ENCODE assay signal across 8 cellular contexts in the genomic region with DNA sequence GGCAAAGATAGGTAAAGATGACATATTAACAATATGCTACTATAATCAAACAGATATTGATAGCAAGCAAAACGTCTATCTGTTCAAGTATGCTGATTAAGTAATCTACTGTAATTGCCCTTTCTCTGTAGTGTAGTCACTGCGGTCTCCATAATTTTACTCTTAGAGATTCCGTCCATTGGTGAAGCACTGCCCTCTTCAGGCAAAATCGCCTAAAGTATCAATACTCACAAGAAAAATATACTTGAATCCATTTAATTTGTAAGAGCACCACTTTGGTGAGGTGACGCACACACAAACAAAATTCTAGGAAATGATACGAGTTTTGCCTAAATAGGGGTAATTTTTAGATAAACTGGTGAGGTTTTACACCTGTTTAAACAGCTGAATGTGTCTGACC.
A peak's percentile ranks its signal among the peaks of the same experiment; 100 is the strongest.
DNase-seq lines count a peak whose midpoint lies in the region; ATAC-seq and TF ChIP-seq lines count a peak whose summit lies in the region.

No MANE protein-coding gene starts in this region.

- no peak for ATAC-seq in heart right ventricle
- ATAC-seq in left cardiac atrium, result no peak
- no peak for ATAC-seq in GM19395 (IDR thresholded peaks at IDR 0.05; ENCODE audit: unreplicated experiment)

- peaks cover 3% of the 10 kb centered on the region for H3K9me3 Mint-ChIP-seq in glutamatergic neuron (ENCODE audit: unreplicated experiment)
- peaks cover 2 to 23% (median 3%) of the 10 kb centered on the region in 5 donors for H3K9me3 Mint-ChIP-seq in CD8-positive, alpha-beta memory T cell

- H3K9me3 ChIP-seq in heart right ventricle (no peaks in the 10 kb centered on the region), SJCRH30 (replicated peaks) (no peaks in the 10 kb centered on the region)
- no peaks in the 10 kb centered on the region for H3K9me3 ChIP-seq in CD8-positive, alpha-beta memory T cell (ENCODE audit: low read length)

- H3K27me3 ChIP-seq in heart right ventricle (no peaks in the 10 kb centered on the region), SJCRH30 (no peaks in the 10 kb centered on the region)
- no peaks in the 10 kb centered on the region for H3K27me3 ChIP-seq in CD8-positive, alpha-beta memory T cell (ENCODE audit: insufficient read depth, low read length, poor library complexity, severe bottlenecking)

- H3K27ac ChIP-seq in heart right ventricle (no peak overlapping the region), SJCRH30 (no peak overlapping the region)
- no peak overlapping the region for H3K27ac ChIP-seq in CD8-positive, alpha-beta memory T cell (ENCODE audit: low read depth, low read length)

- CTCF ChIA-PET in CD8-positive, alpha-beta memory T cell (lab: Charles Lee), result no interaction called here

- H3K4me1 ChIP-seq in heart right ventricle, result no peaks in the 10 kb centered on the region
- no peaks in the 10 kb centered on the region for H3K4me1 ChIP-seq in SJCRH30
- H3K4me1 ChIP-seq in CD8-positive, alpha-beta memory T cell (ENCODE audit: insufficient read depth, low read length), result no peaks in the 10 kb centered on the region

- POLR2A ChIA-PET in CD8-positive, alpha-beta memory T cell (lab: Charles Lee), result no interaction called here

- DNase-seq in heart right ventricle (no peak), left cardiac atrium (no peak), SJCRH30 (peak; percentile 10 to 51), glutamatergic neuron (peak; percentile 30), NCI-H446 treated with DMSO at 0.1 percent for 48 hours (lab: John Stamatoyannopoulos, UW) (no peak)
- no peak for DNase-seq in CD8-positive, alpha-beta memory T cell
- no peak for DNase-seq in activated naive CD4-positive, alpha-beta T cell treated with anti-CD3 and anti-CD28 coated beads, Interleukin-2, amount 50 U/mL, for 16 hours

- H3K36me3 Mint-ChIP-seq in glutamatergic neuron (ENCODE audit: unreplicated experiment), result no peaks in the 10 kb centered on the region
- H3K36me3 Mint-ChIP-seq in CD8-positive, alpha-beta memory T cell, result no peaks in the 10 kb centered on the region

- no peaks in the 10 kb centered on the region for H3K27me3 Mint-ChIP-seq in glutamatergic neuron (ENCODE audit: unreplicated experiment)
- H3K27me3 Mint-ChIP-seq in CD8-positive, alpha-beta memory T cell, result no peaks in the 10 kb centered on the region

- intact Hi-C loops in heart right ventricle (cut with DNase I), result no loop called here
- intact Hi-C loops in left cardiac atrium (cut with DNase I), result no loop called here

- H3K4me3 Mint-ChIP-seq in glutamatergic neuron (ENCODE audit: unreplicated experiment), result no peak overlapping the region
- no peak overlapping the region for H3K4me3 Mint-ChIP-seq in CD8-positive, alpha-beta memory T cell

- H3K4me3 ChIP-seq in heart right ventricle (no peak overlapping the region), SJCRH30 (no peak overlapping the region)
- H3K4me3 ChIP-seq in CD8-positive, alpha-beta memory T cell (ENCODE audit: low read length), result no peak overlapping the region

- WGBS in heart right ventricle, 2 donors, result 32 to 36% methylated on average over 6 of the region's 6 CpGs

- no peaks in the 10 kb centered on the region for H3K4me1 Mint-ChIP-seq in glutamatergic neuron (ENCODE audit: low read depth, unreplicated experiment)
- no peaks in the 10 kb centered on the region for H3K4me1 Mint-ChIP-seq in CD8-positive, alpha-beta memory T cell

- H3K36me3 ChIP-seq in heart right ventricle (no peaks in the 10 kb centered on the region), SJCRH30 (no peaks in the 10 kb centered on the region)
- no peaks in the 10 kb centered on the region for H3K36me3 ChIP-seq in CD8-positive, alpha-beta memory T cell (ENCODE audit: insufficient read depth, low read length)

- TF ChIP-seq CTCF in heart right ventricle (IDR thresholded peaks at IDR 0.05), result peak in 6 of 9 donors; percentile 9 to 39 (median 18)
- TF ChIP-seq CTCF in glutamatergic neuron (IDR thresholded peaks at IDR 0.05; ENCODE audit: partially characterized antibody, unreplicated experiment), result peak; percentile 48

- H3K27ac Mint-ChIP-seq in glutamatergic neuron (ENCODE audit: unreplicated experiment), result no peak overlapping the region
- no peak overlapping the region for H3K27ac Mint-ChIP-seq in CD8-positive, alpha-beta memory T cell

Comparison
In these comparisons a context has a peak if more than half of its experiments do, and no peak if none do; other contexts are left out.
1. DNase-seq: peak in SJCRH30 (2 of 2) and glutamatergic neuron (single experiment); none in heart right ventricle (0 of 2), left cardiac atrium (single experiment), CD8-positive, alpha-beta memory T cell (0 of 5), activated naive CD4-positive, alpha-beta T cell treated with anti-CD3 and anti-CD28 coated beads, Interleukin-2, amount 50 U/mL, for 16 hours (single experiment) and NCI-H446 treated with DMSO at 0.1 percent for 48 hours (single experiment).